Comparison of ENCODE assay signal across 1 cellular context in the genomic region with DNA sequence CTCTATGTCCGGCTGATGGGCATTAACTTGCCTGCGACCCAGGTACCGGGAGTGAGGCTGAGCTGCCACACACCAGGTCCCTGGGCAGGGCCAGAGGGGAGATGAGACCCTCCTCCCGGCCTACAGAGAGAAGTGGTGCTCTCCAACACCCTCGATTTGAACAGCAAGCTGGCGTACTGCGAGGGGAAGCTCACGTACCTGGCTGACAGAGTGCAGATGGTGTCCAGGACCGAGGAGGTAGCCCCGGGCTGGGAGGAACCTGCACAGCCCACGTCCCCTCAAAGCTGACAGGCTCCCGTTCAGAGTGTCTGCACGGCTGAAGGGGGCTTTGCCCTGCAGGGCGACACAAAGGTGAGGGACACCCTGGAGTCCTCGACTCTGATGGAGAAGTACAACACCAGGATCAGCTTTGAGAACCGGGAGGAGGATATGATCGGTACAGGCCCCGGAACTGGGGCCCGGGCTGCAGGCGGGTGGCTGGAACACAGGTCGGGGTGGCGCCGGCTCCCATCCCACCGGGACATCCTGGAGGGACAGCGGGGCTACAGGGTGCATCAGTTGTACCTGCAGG.
TF ChIP-seq lines count a peak whose summit lies in the region.

No MANE protein-coding gene starts in this region.

TF ChIP-seq in HCT116, 20 proteins besides CTCF, POLR2A, EP300 and RAD21 (continued from another document):
- TF ChIP-seq, protein P1, sequence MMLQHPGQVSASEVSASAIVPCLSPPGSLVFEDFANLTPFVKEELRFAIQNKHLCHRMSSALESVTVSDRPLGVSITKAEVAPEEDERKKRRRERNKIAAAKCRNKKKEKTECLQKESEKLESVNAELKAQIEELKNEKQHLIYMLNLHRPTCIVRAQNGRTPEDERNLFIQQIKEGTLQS (IDR thresholded peaks at IDR 0.05) = no peak
- TF ChIP-seq POLR2AphosphoS5 (IDR thresholded peaks at IDR 0.05; ENCODE audit: low read depth, low read length) (no peak), TCF7L2 (IDR thresholded peaks at IDR 0.05; ENCODE audit: borderline replicate concordance, extremely low read depth, insufficient read depth, insufficient read length) (no peak)
TF ChIP-seq in HCT116: peak in this region for 0.
